9 cellular contexts compared by ENCODE assay signal in the genomic region with DNA sequence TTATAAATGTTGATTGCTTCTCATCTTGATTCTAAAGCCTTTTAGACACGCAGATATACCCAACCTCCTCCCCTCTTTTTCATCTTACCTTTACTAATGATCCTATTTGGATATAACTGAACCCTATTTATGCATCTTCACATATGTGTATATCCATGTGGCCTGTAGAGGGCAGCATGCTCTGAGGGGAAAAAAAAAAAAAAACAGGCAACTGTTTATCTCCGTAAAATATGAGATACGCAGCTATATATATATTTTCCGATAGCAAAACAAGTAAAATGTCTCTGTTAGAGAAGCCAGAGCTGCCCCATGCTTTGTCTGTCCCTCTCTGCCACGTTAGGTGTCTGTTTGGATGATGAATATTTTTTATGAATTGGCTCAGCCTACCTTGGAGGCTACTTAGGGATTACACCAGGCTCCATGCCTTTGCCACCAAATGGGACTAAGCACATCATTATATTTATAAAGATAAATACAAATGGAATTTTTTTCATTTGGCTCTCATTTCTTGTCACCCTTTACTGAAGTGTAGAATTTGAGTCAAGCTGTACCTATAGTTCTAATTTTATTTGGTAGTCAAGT.
A peak's percentile ranks its signal among the peaks of the same experiment; 100 is the strongest.
DNase-seq lines count a peak whose midpoint lies in the region; ATAC-seq and TF ChIP-seq lines count a peak whose summit lies in the region.
"Had no signal": no experiment of that assay in that cellular context is flagged by ENCODE, and none has a peak within 500 bp of the region (broad histone marks: within the 10 kb centered on the region; RNA-seq: fewer than 3 reads in every experiment).

No MANE protein-coding gene starts in this region.

- no peaks in the 10 kb centered on the region for H3K36me3 Mint-ChIP-seq in natural killer cell
- no peaks in the 10 kb centered on the region for H3K36me3 Mint-ChIP-seq in natural killer cell treated with Interleukin-12 subunit alpha and Interleukin-12 subunit beta and Interleukin-15 and Interleukin-18, amount 100 ng/mL, for 72 hours

- no peak overlapping the region for H3K27ac Mint-ChIP-seq in natural killer cell
- H3K27ac Mint-ChIP-seq in natural killer cell treated with Interleukin-12 subunit alpha and Interleukin-12 subunit beta and Interleukin-15 and Interleukin-18, amount 100 ng/mL, for 72 hours: no peak overlapping the region

- no peaks in the 10 kb centered on the region for H3K36me3 ChIP-seq in ascending aorta

- no peaks in the 10 kb centered on the region for H3K27me3 ChIP-seq in ascending aorta

- peak overlapping the region; percentile 18 to 29 for H3K4me3 ChIP-seq in ascending aorta

- intact Hi-C loops in natural killer cell (cut with micrococcal nuclease): no loop called here
- intact Hi-C loops in ascending aorta (cut with DNase I): loop anchor here (2.0 to 5.0 kb wide), 3 partner anchors 173 to 695 kb away; partner anchors contain the start of gene FZD1

- H3K4me1 ChIP-seq in ascending aorta: peaks cover 0 to 2% of the 10 kb centered on the region in 2 donors

- TF ChIP-seq CTCF in natural killer cell (IDR thresholded peaks at IDR 0.05) (peak; percentile 31), ascending aorta (IDR thresholded peaks at IDR 0.05) (peak in 2 of 3 experiments; percentile 71 to 76)

- ATAC-seq in natural killer cell (no peak), HG02852 (IDR thresholded peaks at IDR 0.05; ENCODE audit: unreplicated experiment) (peak; percentile 77), HG03280 (IDR thresholded peaks at IDR 0.05; ENCODE audit: unreplicated experiment) (no peak)
- no peak for ATAC-seq in natural killer cell treated with Interleukin-12 subunit alpha and Interleukin-12 subunit beta and Interleukin-15 and Interleukin-18, amount 100 ng/mL, for 72 hours

- DNase-seq in natural killer cell (no peak), NCI-H2171 treated with DMSO at 0.1 percent for 48 hours (lab: John Stamatoyannopoulos, UW) (peak; percentile 62), ascending aorta (ENCODE audit: low spot score in 2 of 2) (no peak), iPS-NIHi11 (ENCODE audit: low spot score) (peak; percentile 15), stromal cell of bone marrow (ENCODE audit: low read depth) (peak; percentile 35)
- no peak for DNase-seq in natural killer cell treated with Interleukin-12 subunit alpha and Interleukin-12 subunit beta and Interleukin-15 and Interleukin-18, amount 100 ng/mL, for 72 hours (ENCODE audit: low spot score)

- peaks cover 4% of the 10 kb centered on the region in 2 donors for H3K4me1 Mint-ChIP-seq in natural killer cell
- no peaks in the 10 kb centered on the region for H3K4me1 Mint-ChIP-seq in natural killer cell treated with Interleukin-12 subunit alpha and Interleukin-12 subunit beta and Interleukin-15 and Interleukin-18, amount 100 ng/mL, for 72 hours (ENCODE audit: low read depth in 2 of 2)

- H3K27ac ChIP-seq in ascending aorta: no peak overlapping the region
- H3K27ac ChIP-seq: epithelial cell of prostate had no signal

- no peak overlapping the region for H3K4me3 Mint-ChIP-seq in natural killer cell
- no peak overlapping the region for H3K4me3 Mint-ChIP-seq in natural killer cell treated with Interleukin-12 subunit alpha and Interleukin-12 subunit beta and Interleukin-15 and Interleukin-18, amount 100 ng/mL, for 72 hours

- no peaks in the 10 kb centered on the region for H3K9me3 ChIP-seq in ascending aorta

- H3K9me3 Mint-ChIP-seq in natural killer cell: peaks cover 0 to 2% of the 10 kb centered on the region in 2 donors
- no peaks in the 10 kb centered on the region for H3K9me3 Mint-ChIP-seq in natural killer cell treated with Interleukin-12 subunit alpha and Interleukin-12 subunit beta and Interleukin-15 and Interleukin-18, amount 100 ng/mL, for 72 hours

- H3K27me3 Mint-ChIP-seq in natural killer cell (ENCODE audit: low read depth in 2 of 2): no peaks in the 10 kb centered on the region
- no peaks in the 10 kb centered on the region for H3K27me3 Mint-ChIP-seq in natural killer cell treated with Interleukin-12 subunit alpha and Interleukin-12 subunit beta and Interleukin-15 and Interleukin-18, amount 100 ng/mL, for 72 hours

Comparison
In these comparisons a context has a peak if more than half of its experiments do, and no peak if none do; other contexts are left out.
1. DNase-seq: peak in NCI-H2171 treated with DMSO at 0.1 percent for 48 hours (single experiment), iPS-NIHi11 (single experiment) and stromal cell of bone marrow (single experiment); none in natural killer cell (single experiment), natural killer cell treated with Interleukin-12 subunit alpha and Interleukin-12 subunit beta and Interleukin-15 and Interleukin-18, amount 100 ng/mL, for 72 hours (single experiment) and ascending aorta (0 of 2).